13 cellular contexts compared by ENCODE assay signal in the genomic region with DNA sequence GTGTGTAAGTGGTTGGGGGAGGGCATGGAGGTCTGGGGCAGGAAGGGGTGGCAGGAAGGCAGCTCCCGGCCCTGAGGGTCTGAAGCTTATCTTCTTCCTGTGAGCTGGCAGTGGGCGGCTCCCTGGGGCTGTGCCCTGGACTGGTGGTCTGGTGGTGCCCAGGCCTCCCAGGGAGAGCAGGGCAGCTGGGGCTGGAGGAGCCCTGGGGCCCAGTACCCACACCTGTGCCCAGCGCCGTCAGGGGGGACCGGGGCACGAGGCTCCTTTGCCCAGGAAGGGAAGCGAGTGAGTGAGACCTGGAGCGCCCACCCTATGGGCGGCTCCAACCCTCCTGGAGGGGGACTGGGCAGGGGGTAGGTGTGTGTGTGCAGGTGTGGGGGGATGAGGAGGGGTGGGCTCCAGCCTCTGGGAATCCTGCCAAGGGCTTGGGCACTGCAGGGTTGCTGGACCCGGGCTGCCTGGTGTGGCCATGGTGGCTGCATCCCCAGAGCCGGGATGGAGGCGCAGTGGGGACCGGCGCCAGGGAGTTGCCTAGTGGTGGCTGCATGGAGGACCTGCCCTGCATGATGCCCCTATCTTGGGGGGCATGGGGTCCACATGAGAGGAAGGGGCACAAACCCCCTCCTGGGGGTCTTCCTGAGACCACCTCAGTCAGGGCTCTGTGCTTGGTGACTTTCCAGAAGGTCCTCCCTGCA.
DNase-seq lines count a peak whose midpoint lies in the region; ATAC-seq and TF ChIP-seq lines count a peak whose summit lies in the region.
"Had no signal": no experiment of that assay in that cellular context is flagged by ENCODE, and none has a peak within 500 bp of the region (broad histone marks: within the 10 kb centered on the region; RNA-seq: fewer than 3 reads in every experiment).

No MANE protein-coding gene starts in this region.

- H3K4me3 ChIP-seq in stomach: no peak overlapping the region
- H3K4me3 ChIP-seq: thyroid gland had no signal

- TF ChIP-seq EP300 in stomach (IDR thresholded peaks at IDR 0.05): no peak

- H3K36me3 ChIP-seq in stomach: no peaks in the 10 kb centered on the region
- H3K36me3 ChIP-seq: thyroid gland had no signal

- POLR2A ChIA-PET in activated CD8-positive, alpha-beta T cell treated with anti-CD3 and anti-CD28 coated beads for 36 hours (lab: Charles Lee): interaction anchor here (0.8 kb wide), 1 partner anchor 627 kb away, joined by 4 read pairs; no protein-coding TSS in a partner anchor

- H3K4me1 Mint-ChIP-seq in activated CD8-positive, alpha-beta T cell treated with anti-CD3 and anti-CD28 coated beads for 36 hours (ENCODE audit: low read depth): peaks cover 4% of the 10 kb centered on the region
- H3K4me1 Mint-ChIP-seq: activated T-helper 17 cell treated with anti-CD3 and anti-CD28 coated beads, Interleukin-2, amount 50 U/mL, for 72 hours had no signal

- H3K27me3 Mint-ChIP-seq in activated CD8-positive, alpha-beta T cell treated with anti-CD3 and anti-CD28 coated beads for 36 hours: peaks cover 1% of the 10 kb centered on the region

- H3K4me3 Mint-ChIP-seq in activated CD8-positive, alpha-beta T cell treated with anti-CD3 and anti-CD28 coated beads for 36 hours: no peak overlapping the region
- H3K4me3 Mint-ChIP-seq: activated T-helper 17 cell treated with anti-CD3 and anti-CD28 coated beads, Interleukin-2, amount 50 U/mL, for 72 hours had no signal

- no peaks in the 10 kb centered on the region for H3K4me1 ChIP-seq in stomach
- H3K4me1 ChIP-seq: thyroid gland had no signal

- H3K9me3 ChIP-seq in stomach: no peaks in the 10 kb centered on the region
- H3K9me3 ChIP-seq: thyroid gland had no signal

- no peak for ATAC-seq in activated CD8-positive, alpha-beta T cell treated with anti-CD3 and anti-CD28 coated beads for 36 hours
- no peak for ATAC-seq in left ventricle myocardium superior
- ATAC-seq: activated T-helper 17 cell treated with anti-CD3 and anti-CD28 coated beads, Interleukin-2, amount 50 U/mL, for 72 hours; Panc1 had no signal

- H3K36me3 Mint-ChIP-seq in activated CD8-positive, alpha-beta T cell treated with anti-CD3 and anti-CD28 coated beads for 36 hours (ENCODE audit: low read depth): no peaks in the 10 kb centered on the region

- H3K27ac ChIP-seq in stomach (no peak overlapping the region), caudate nucleus (ENCODE audit: low read depth, low read length) (no peak overlapping the region)
- H3K27ac ChIP-seq: thyroid gland, VCaP had no signal

- no peak for TF ChIP-seq POLR2A in stomach (IDR thresholded peaks at IDR 0.05)

- H3K27ac Mint-ChIP-seq in activated CD8-positive, alpha-beta T cell treated with anti-CD3 and anti-CD28 coated beads for 36 hours: peak overlapping the region; percentile 55
- H3K27ac Mint-ChIP-seq: activated T-helper 17 cell treated with anti-CD3 and anti-CD28 coated beads, Interleukin-2, amount 50 U/mL, for 72 hours had no signal

- TF ChIP-seq CTCF in activated CD8-positive, alpha-beta T cell treated with anti-CD3 and anti-CD28 coated beads for 36 hours (IDR thresholded peaks at IDR 0.05): no peak
- no peak for TF ChIP-seq CTCF in stomach (IDR thresholded peaks at IDR 0.05)

- peak; percentile 0 for DNase-seq in activated CD4-positive, alpha-beta T cell treated with anti-CD3 and anti-CD28 coated beads for 48 hours
- no peak for DNase-seq in activated CD4-positive, alpha-beta T cell treated with anti-CD3 and anti-CD28 coated beads, Interleukin-2, amount 50 U/mL, for 48 hours
- DNase-seq in activated CD8-positive, alpha-beta T cell treated with anti-CD3 and anti-CD28 coated beads for 36 hours: no peak
- DNase-seq in left ventricle myocardium superior (peak; percentile 18), stomach (peak; percentile 21), caudate nucleus (lab: John Stamatoyannopoulos, UW) (no peak), NCI-H1092 (lab: John Stamatoyannopoulos, UW) (no peak), NCI-H1105 (lab: John Stamatoyannopoulos, UW) (no peak)
- DNase-seq: NCI-H345, thyroid gland had no signal

- no peaks in the 10 kb centered on the region for H3K9me3 Mint-ChIP-seq in activated CD8-positive, alpha-beta T cell treated with anti-CD3 and anti-CD28 coated beads for 36 hours
- H3K9me3 Mint-ChIP-seq: activated T-helper 17 cell treated with anti-CD3 and anti-CD28 coated beads, Interleukin-2, amount 50 U/mL, for 72 hours had no signal

- CTCF ChIA-PET in activated CD8-positive, alpha-beta T cell treated with anti-CD3 and anti-CD28 coated beads for 36 hours (lab: Charles Lee): no interaction called here

- H3K27me3 ChIP-seq in stomach: peaks cover 0 to 33% (median 3%) of the 10 kb centered on the region in 3 donors
- H3K27me3 ChIP-seq: thyroid gland had no signal

- 53 to 81% (median 74%) methylated on average over 4 to 14 of the region's 14 CpGs for WGBS in stomach, 5 donors

- intact Hi-C loops in activated CD8-positive, alpha-beta T cell treated with anti-CD3 and anti-CD28 coated beads for 36 hours (cut with micrococcal nuclease): no loop called here
- intact Hi-C loops in left ventricle myocardium superior (cut with micrococcal nuclease): no loop called here
- intact Hi-C loops in stomach (cut with DNase I; ENCODE audit: low total_unique reads): no loop called here

Comparison
In these comparisons a context has a peak if more than half of its experiments do, and no peak if none do; other contexts are left out.
1. DNase-seq: peak in activated CD4-positive, alpha-beta T cell treated with anti-CD3 and anti-CD28 coated beads for 48 hours (single experiment), left ventricle myocardium superior (single experiment) and stomach (single experiment); none in activated CD4-positive, alpha-beta T cell treated with anti-CD3 and anti-CD28 coated beads, Interleukin-2, amount 50 U/mL, for 48 hours (0 of 2), activated CD8-positive, alpha-beta T cell treated with anti-CD3 and anti-CD28 coated beads for 36 hours (single experiment), caudate nucleus (0 of 61), NCI-H1092 (single experiment) and NCI-H1105 (single experiment).